23 cellular contexts compared by ENCODE assay signal in genomic region chr9:37534901-37535300, GRCh38.
"Had no signal": no experiment of that assay in that cellular context is flagged by ENCODE, and none has a peak within 500 bp of the region (broad histone marks: within the 10 kb centered on the region; RNA-seq: fewer than 3 reads in every experiment).

No MANE protein-coding gene starts in this region.

- H3K4me1 Mint-ChIP-seq: activated naive CD4-positive, alpha-beta T cell treated with anti-CD3 and anti-CD28 coated beads, Interleukin-2, amount 10 ng/mL, durations not matched to agents 7 days and 5 days had no signal

- H3K4me3 Mint-ChIP-seq: activated naive CD4-positive, alpha-beta T cell treated with anti-CD3 and anti-CD28 coated beads, Interleukin-2, amount 10 ng/mL, durations not matched to agents 7 days and 5 days; activated naive CD8-positive, alpha-beta T cell treated with anti-CD3 and anti-CD28 coated beads, Interleukin-2, amount 50 U/mL, for 24 hours; activated T-cell treated with anti-CD3 and anti-CD28 coated beads, Interleukin-2, amount 50 U/mL, for 4 hours; natural killer cell; stimulated activated naive CD8-positive, alpha-beta T cell treated with anti-CD3 and anti-CD28 coated beads, Interleukin-15, Interleukin-2, amounts not matched to agents 100 ng/mL and 50 ng/mL, for 24 hours; type B pancreatic cell had no signal

- H3K4me1 ChIP-seq: breast epithelium, right atrium auricular region had no signal

- H3K27ac ChIP-seq: breast epithelium, right atrium auricular region had no signal

- H3K27me3 ChIP-seq: breast epithelium, right atrium auricular region had no signal

- DNase-seq: activated CD4-positive, alpha-beta T cell treated with anti-CD3 and anti-CD28 coated beads, Interleukin-2, amount 50 U/mL, for 1 hour; activated CD4-positive, CD25-positive, alpha-beta regulatory T cell treated with anti-CD3 and anti-CD28 coated beads, Interleukin-2, amount 50 U/mL, for 72 hours; activated CD8-positive, alpha-beta memory T cell treated with anti-CD3 and anti-CD28 coated beads, Interleukin-2, amount 50 U/mL, for 4 hours; activated effector memory CD4-positive, alpha-beta T cell treated with Interleukin-2 at 50 U/mL for 16 hours; activated naive CD4-positive, alpha-beta T cell treated with anti-CD3 and anti-CD28 coated beads, Interleukin-2, amount 10 ng/mL, durations not matched to agents 7 days and 5 days; activated naive CD8-positive, alpha-beta T cell treated with anti-CD3 and anti-CD28 coated beads, Interleukin-2, amount 50 U/mL, for 24 hours; activated T-cell treated with anti-CD3 and anti-CD28 coated beads, Interleukin-2, amount 50 U/mL, for 4 hours; aorta; dermis blood vessel endothelial cell; head of caudate nucleus; kidney; natural killer cell; stimulated activated CD4-positive, alpha-beta T cell treated with anti-CD3 and anti-CD28 coated beads, Interleukin-12 subunit alpha, Interleukin-12 subunit beta, amount 100 ng/mL, for 4 hours; stimulated activated CD4-positive, alpha-beta T cell treated with anti-CD3 and anti-CD28 coated beads, Interleukin-2, amount 100 ng/mL, for 24 hours; T-helper 1 cell; T1000 had no signal

- H3K4me3 ChIP-seq: breast epithelium, lung, right atrium auricular region had no signal

- H3K27ac Mint-ChIP-seq: activated naive CD4-positive, alpha-beta T cell treated with anti-CD3 and anti-CD28 coated beads, Interleukin-2, amount 10 ng/mL, durations not matched to agents 7 days and 5 days; activated naive CD8-positive, alpha-beta T cell treated with anti-CD3 and anti-CD28 coated beads, Interleukin-2, amount 50 U/mL, for 24 hours; natural killer cell; stimulated activated naive CD8-positive, alpha-beta T cell treated with anti-CD3 and anti-CD28 coated beads, Interleukin-15, Interleukin-2, amounts not matched to agents 100 ng/mL and 50 ng/mL, for 24 hours; type B pancreatic cell had no signal

- H3K36me3 Mint-ChIP-seq: activated naive CD4-positive, alpha-beta T cell treated with anti-CD3 and anti-CD28 coated beads, Interleukin-2, amount 10 ng/mL, durations not matched to agents 7 days and 5 days; natural killer cell; type B pancreatic cell had no signal

- ATAC-seq: activated naive CD8-positive, alpha-beta T cell treated with anti-CD3 and anti-CD28 coated beads, Interleukin-2, amount 50 U/mL, for 24 hours; activated T-cell treated with anti-CD3 and anti-CD28 coated beads, Interleukin-2, amount 50 U/mL, for 4 hours; left lobe of liver; natural killer cell had no signal

- H3K27me3 Mint-ChIP-seq: activated naive CD4-positive, alpha-beta T cell treated with anti-CD3 and anti-CD28 coated beads, Interleukin-2, amount 10 ng/mL, durations not matched to agents 7 days and 5 days; activated naive CD8-positive, alpha-beta T cell treated with anti-CD3 and anti-CD28 coated beads, Interleukin-2, amount 50 U/mL, for 24 hours; progenitor cell of endocrine pancreas; stimulated activated naive CD8-positive, alpha-beta T cell treated with anti-CD3 and anti-CD28 coated beads, Interleukin-15, Interleukin-2, amounts not matched to agents 100 ng/mL and 50 ng/mL, for 24 hours; type B pancreatic cell had no signal

- H3K9me3 Mint-ChIP-seq: activated naive CD4-positive, alpha-beta T cell treated with anti-CD3 and anti-CD28 coated beads, Interleukin-2, amount 10 ng/mL, durations not matched to agents 7 days and 5 days; activated naive CD8-positive, alpha-beta T cell treated with anti-CD3 and anti-CD28 coated beads, Interleukin-2, amount 50 U/mL, for 24 hours; activated T-cell treated with anti-CD3 and anti-CD28 coated beads, Interleukin-2, amount 50 U/mL, for 4 hours; natural killer cell; stimulated activated naive CD8-positive, alpha-beta T cell treated with anti-CD3 and anti-CD28 coated beads, Interleukin-15, Interleukin-2, amounts not matched to agents 100 ng/mL and 50 ng/mL, for 24 hours; type B pancreatic cell had no signal

- H3K36me3 ChIP-seq: breast epithelium had no signal

- H3K9me3 ChIP-seq: breast epithelium, right atrium auricular region had no signal
